ENCODE assay signal across 19 cellular contexts in genomic region chrX:23959781-23960180, GRCh38. TPM values are rescaled to one million over a fixed set of nuclear protein-coding genes. Genes with fewer than 3 reads are reported as not detected.
A peak's percentile ranks its signal among the peaks of the same experiment; 100 is the strongest.
DNase-seq lines count a peak whose midpoint lies in the region; ATAC-seq and TF ChIP-seq lines count a peak whose summit lies in the region.
"Had no signal": no experiment of that assay in that cellular context is flagged by ENCODE, and none has a peak within 500 bp of the region (broad histone marks: within the 10 kb centered on the region; RNA-seq: fewer than 3 reads in every experiment).

No MANE protein-coding gene starts in this region.

- no peaks in the 10 kb centered on the region for H3K27me3 ChIP-seq in uterus
- H3K27me3 ChIP-seq: gastroesophageal sphincter, right atrium auricular region had no signal

- peak; percentile 85 to 91 for ATAC-seq in activated T-cell treated with anti-CD3 and anti-CD28 coated beads, Interleukin-2, amount 50 U/mL, for 72 hours (replicated peaks in 1 of 2)
- ATAC-seq in mucosa of descending colon = no peak
- ATAC-seq: gastroesophageal sphincter had no signal

- no peaks in the 10 kb centered on the region for H3K4me1 ChIP-seq in mucosa of descending colon (ENCODE audit: low read depth)
- no peaks in the 10 kb centered on the region for H3K4me1 ChIP-seq in uterus
- H3K4me1 ChIP-seq: gastroesophageal sphincter, right atrium auricular region had no signal

- H3K27ac ChIP-seq in uterus = no peak overlapping the region
- H3K27ac ChIP-seq: gastroesophageal sphincter, right atrium auricular region, RWPE1 had no signal

- DNase-seq in activated CD4-positive, alpha-beta T cell treated with anti-CD3 and anti-CD28 coated beads, Interleukin-2, amount 10 ng/mL, durations not matched to agents 24 days and 14 days = peak; percentile 60
- DNase-seq in activated CD4-positive, alpha-beta T cell treated with anti-CD3 and anti-CD28 coated beads, Interleukin-2, amount 50 U/mL, for 1 hour = no peak
- DNase-seq in MV-4-11 (lab: John Stamatoyannopoulos, UW) (peak; percentile 87), nephron progenitor cell (no peak), mucosa of descending colon (no peak), NK-92 (lab: John Stamatoyannopoulos, UW; ENCODE audit: unreplicated experiment) (no peak), uterus (no peak)
- peak; percentile 12 to 15 for DNase-seq in activated T-cell treated with anti-CD3 and anti-CD28 coated beads, Interleukin-2, amount 50 U/mL, for 72 hours
- DNase-seq: IMR-90; NCI-H1436 treated with DMSO at 0.1 percent for 48 hours; NCI-H526; stimulated activated CD8-positive, alpha-beta memory T cell treated with anti-CD3 and anti-CD28 coated beads, Interleukin-4, amount 100 ng/mL, for 48 hours had no signal

- no peak for TF ChIP-seq CTCF in nephron progenitor cell (IDR thresholded peaks at IDR 0.05)
- TF ChIP-seq CTCF in mucosa of descending colon (IDR thresholded peaks at IDR 0.05) = no peak
- TF ChIP-seq CTCF in uterus (IDR thresholded peaks at IDR 0.05) = no peak

- no peaks in the 10 kb centered on the region for H3K9me3 Mint-ChIP-seq in activated CD4-positive, alpha-beta T cell treated with anti-CD3 and anti-CD28 coated beads, Interleukin-2, amount 10 ng/mL, durations not matched to agents 24 days and 14 days
- H3K9me3 Mint-ChIP-seq in activated T-cell treated with anti-CD3 and anti-CD28 coated beads, Interleukin-2, amount 50 U/mL, for 72 hours = no peaks in the 10 kb centered on the region
- H3K9me3 Mint-ChIP-seq in nephron progenitor cell = peaks cover 8% of the 10 kb centered on the region
- H3K9me3 Mint-ChIP-seq: memory B cell had no signal

- intact Hi-C loops in activated CD4-positive, alpha-beta T cell treated with anti-CD3 and anti-CD28 coated beads, Interleukin-2, amount 10 ng/mL, durations not matched to agents 24 days and 14 days (cut with micrococcal nuclease) = no loop called here
- intact Hi-C loops in mucosa of descending colon (cut with DNase I, micrococcal nuclease) = no loop called here
- intact Hi-C loops in uterus (cut with DNase I; ENCODE audit: low total_unique reads) = no loop called here

- H3K36me3 ChIP-seq in mucosa of descending colon (ENCODE audit: low read depth) (no peaks in the 10 kb centered on the region), uterus (no peaks in the 10 kb centered on the region)
- H3K36me3 ChIP-seq: gastroesophageal sphincter, right atrium auricular region had no signal

- H3K36me3 Mint-ChIP-seq in activated CD4-positive, alpha-beta T cell treated with anti-CD3 and anti-CD28 coated beads, Interleukin-2, amount 10 ng/mL, durations not matched to agents 24 days and 14 days (ENCODE audit: low read depth) = no peaks in the 10 kb centered on the region
- peaks cover 2% of the 10 kb centered on the region in 2 donors for H3K36me3 Mint-ChIP-seq in activated T-cell treated with anti-CD3 and anti-CD28 coated beads, Interleukin-2, amount 50 U/mL, for 72 hours (ENCODE audit: insufficient read depth in 2 of 2)
- H3K36me3 Mint-ChIP-seq in nephron progenitor cell (ENCODE audit: low read depth) = no peaks in the 10 kb centered on the region
- H3K36me3 Mint-ChIP-seq: memory B cell had no signal

- H3K4me3 ChIP-seq in mucosa of descending colon (no peak overlapping the region), uterus (no peak overlapping the region)
- H3K4me3 ChIP-seq: gastroesophageal sphincter, right atrium auricular region had no signal

- peaks cover 5% of the 10 kb centered on the region for H3K4me1 Mint-ChIP-seq in activated CD4-positive, alpha-beta T cell treated with anti-CD3 and anti-CD28 coated beads, Interleukin-2, amount 10 ng/mL, durations not matched to agents 24 days and 14 days
- peaks cover 26% of the 10 kb centered on the region for H3K4me1 Mint-ChIP-seq in activated T-cell treated with anti-CD3 and anti-CD28 coated beads, Interleukin-2, amount 50 U/mL, for 72 hours (ENCODE audit: low read depth)
- H3K4me1 Mint-ChIP-seq in nephron progenitor cell = peaks cover 18% of the 10 kb centered on the region
- H3K4me1 Mint-ChIP-seq: memory B cell had no signal

- no peaks in the 10 kb centered on the region for H3K9me3 ChIP-seq in mucosa of descending colon
- no peaks in the 10 kb centered on the region for H3K9me3 ChIP-seq in uterus
- H3K9me3 ChIP-seq: gastroesophageal sphincter, right atrium auricular region had no signal

- TF ChIP-seq POLR2A in uterus (IDR thresholded peaks at IDR 0.05) = no peak

- no peaks in the 10 kb centered on the region for H3K27me3 Mint-ChIP-seq in activated CD4-positive, alpha-beta T cell treated with anti-CD3 and anti-CD28 coated beads, Interleukin-2, amount 10 ng/mL, durations not matched to agents 24 days and 14 days
- peaks cover 7% of the 10 kb centered on the region for H3K27me3 Mint-ChIP-seq in activated T-cell treated with anti-CD3 and anti-CD28 coated beads, Interleukin-2, amount 50 U/mL, for 72 hours (ENCODE audit: low read depth)
- H3K27me3 Mint-ChIP-seq in nephron progenitor cell (ENCODE audit: low read depth, poor library complexity) = peaks cover 3% of the 10 kb centered on the region
- H3K27me3 Mint-ChIP-seq: memory B cell had no signal

- H3K27ac Mint-ChIP-seq in activated CD4-positive, alpha-beta T cell treated with anti-CD3 and anti-CD28 coated beads, Interleukin-2, amount 10 ng/mL, durations not matched to agents 24 days and 14 days = peak overlapping the region; percentile 61
- H3K27ac Mint-ChIP-seq in activated T-cell treated with anti-CD3 and anti-CD28 coated beads, Interleukin-2, amount 50 U/mL, for 72 hours = peak overlapping the region; percentile 79
- peak overlapping the region; percentile 32 for H3K27ac Mint-ChIP-seq in nephron progenitor cell
- H3K27ac Mint-ChIP-seq: memory B cell had no signal

- no peak overlapping the region for H3K4me3 Mint-ChIP-seq in activated CD4-positive, alpha-beta T cell treated with anti-CD3 and anti-CD28 coated beads, Interleukin-2, amount 10 ng/mL, durations not matched to agents 24 days and 14 days
- H3K4me3 Mint-ChIP-seq in activated T-cell treated with anti-CD3 and anti-CD28 coated beads, Interleukin-2, amount 50 U/mL, for 72 hours = peak overlapping the region; percentile 63 to 68
- H3K4me3 Mint-ChIP-seq in nephron progenitor cell = no peak overlapping the region
- H3K4me3 Mint-ChIP-seq: memory B cell had no signal

RNA-seq across cellular contexts. Expression of gene CXorf58, which starts 52.0 kb away (rescaled TPM):
- total RNA-seq in activated CD4-positive, alpha-beta T cell treated with anti-CD3 and anti-CD28 coated beads, Interleukin-2, amount 10 ng/mL, durations not matched to agents 24 days and 14 days = not detected in 2 replicates
- not detected for total RNA-seq in activated T-cell treated with anti-CD3 and anti-CD28 coated beads, Interleukin-2, amount 50 U/mL, for 72 hours
- total RNA-seq in mucosa of descending colon (not detected), uterus (under 1 TPM in 2 of 4 donors, not detected in 2; 0.14 to 0.29 TPM)
- total RNA-seq: G401; IMR-90; right atrium auricular region; T-helper 2 cell treated with Interferon-gamma antibody and Interleukin-4, amounts not matched to agents 100 ng/mL and 5 ng/mL, for 36 hours; ureter had no signal

RNA-seq across cellular contexts. Expression of gene APOO, which starts 52.0 kb away (rescaled TPM):
- 27.1 and 33.7 TPM in 2 replicates for total RNA-seq in activated CD4-positive, alpha-beta T cell treated with anti-CD3 and anti-CD28 coated beads, Interleukin-2, amount 10 ng/mL, durations not matched to agents 24 days and 14 days
- 10 to 100 TPM; 16.6 to 24.4 TPM for total RNA-seq in activated T-cell treated with anti-CD3 and anti-CD28 coated beads, Interleukin-2, amount 50 U/mL, for 72 hours
- 10 to 100 TPM; 19.2 to 38.7 (median 36.6) TPM for total RNA-seq in mucosa of descending colon
- 10 to 100 TPM in 3 of 4 donors, 1 to 10 TPM in 1; 2.0 to 21.9 (median 11.2) TPM for total RNA-seq in uterus

Comparison
In these comparisons a context has a peak if more than half of its experiments do, and no peak if none do; other contexts are left out.
1. DNase-seq: peak in activated CD4-positive, alpha-beta T cell treated with anti-CD3 and anti-CD28 coated beads, Interleukin-2, amount 10 ng/mL, durations not matched to agents 24 days and 14 days (single experiment), MV-4-11 (single experiment) and activated T-cell treated with anti-CD3 and anti-CD28 coated beads, Interleukin-2, amount 50 U/mL, for 72 hours (2 of 2); none in activated CD4-positive, alpha-beta T cell treated with anti-CD3 and anti-CD28 coated beads, Interleukin-2, amount 50 U/mL, for 1 hour (single experiment), nephron progenitor cell (single experiment), mucosa of descending colon (0 of 3), NK-92 (single experiment) and uterus (0 of 2).
2. H3K4me3 Mint-ChIP-seq: peak in activated T-cell treated with anti-CD3 and anti-CD28 coated beads, Interleukin-2, amount 50 U/mL, for 72 hours (2 of 2); none in activated CD4-positive, alpha-beta T cell treated with anti-CD3 and anti-CD28 coated beads, Interleukin-2, amount 10 ng/mL, durations not matched to agents 24 days and 14 days (single experiment) and nephron progenitor cell (single experiment).
3. Peak in every context shown above with its lines, with median percentiles within 50 percentile points of each other: H3K27ac Mint-ChIP-seq.